28 cellular contexts compared by ENCODE assay signal in genomic region chr6:154567695-154568220, GRCh38. TPM values are rescaled to one million over a fixed set of nuclear protein-coding genes. Genes with fewer than 3 reads are reported as not detected.
DNase-seq lines count a peak whose midpoint lies in the region; ATAC-seq and TF ChIP-seq lines count a peak whose summit lies in the region.
"Had no signal": no experiment of that assay in that cellular context is flagged by ENCODE, and none has a peak within 500 bp of the region (broad histone marks: within the 10 kb centered on the region; RNA-seq: fewer than 3 reads in every experiment).

No MANE protein-coding gene starts in this region.

- no peak for ATAC-seq in GM18873 (IDR thresholded peaks at IDR 0.05; ENCODE audit: low FRiP score, unreplicated experiment)
- ATAC-seq: left lobe of liver had no signal

- H3K4me1 ChIP-seq in transverse colon = peaks cover 0 to 40% (median 22%) of the 10 kb centered on the region in 4 donors
- H3K4me1 ChIP-seq: esophagus muscularis mucosa, SJSA1 had no signal

- TF ChIP-seq CTCF in transverse colon (IDR thresholded peaks at IDR 0.05) = no peak
- TF ChIP-seq CTCF in GM20000 (IDR thresholded peaks at IDR 0.05; ENCODE audit: extremely low read depth, missing control alignments) = no peak

- DNase-seq in NCI-H345 (lab: John Stamatoyannopoulos, UW) (peak; percentile 48), NCI-H345 treated with DMSO at 0.1 percent for 48 hours (lab: John Stamatoyannopoulos, UW; ENCODE audit: unreplicated experiment) (no peak), NCI-H2029 (lab: John Stamatoyannopoulos, UW) (peak; percentile 93), NCI-H748 treated with DMSO at 0.1 percent for 48 hours (lab: John Stamatoyannopoulos, UW) (peak; percentile 95), transverse colon (no peak), GM20000 (ENCODE audit: low spot score) (no peak), HPDE6-E6E7 (ENCODE audit: extremely low spot score) (no peak)
- DNase-seq: activated naive CD4-positive, alpha-beta T cell treated with Interleukin-2 at 50 U/mL for 16 hours; activated T-cell treated with anti-CD3 and anti-CD28 coated beads, Interleukin-2, amount 50 U/mL, for 24 hours; cortex of kidney; DND-41; H7; hippocampal formation; immature natural killer cell; KG1; mesenchymal stem cell; naive B cell; NCI-H2227 treated with DMSO at 0.1 percent for 48 hours; nucleus accumbens; stimulated activated CD4-positive, alpha-beta T cell treated with anti-CD3 and anti-CD28 coated beads, Interleukin-2, amount 100 ng/mL, for 24 hours; T-helper 1 cell; upper lobe of left lung had no signal

- H3K27me3 ChIP-seq in transverse colon = no peaks in the 10 kb centered on the region
- H3K27me3 ChIP-seq: esophagus muscularis mucosa, SJSA1, upper lobe of left lung had no signal

- TF ChIP-seq EP300 in transverse colon (IDR thresholded peaks at IDR 0.05; ENCODE audit: low read depth) = no peak

- in situ Hi-C loops in transverse colon (cut with MboI; ENCODE audit: low pct_ligation_motif_present in 1 of 4, low pct_unique_long_range_greater_than_20kb in 1 of 4, low sequenced_read_pairs in 3 of 4) = no loop called here

- no peaks in the 10 kb centered on the region for H3K36me3 ChIP-seq in transverse colon
- H3K36me3 ChIP-seq: esophagus muscularis mucosa, SJSA1, upper lobe of left lung had no signal

- peak overlapping the region; percentile 28 to 55 (median 54) for H3K27ac ChIP-seq in transverse colon
- H3K27ac ChIP-seq: esophagus muscularis mucosa, SJSA1, upper lobe of left lung had no signal

- H3K9me3 ChIP-seq in transverse colon = no peaks in the 10 kb centered on the region
- H3K9me3 ChIP-seq: esophagus muscularis mucosa, SJSA1, upper lobe of left lung had no signal

- H3K4me3 ChIP-seq in transverse colon = no peak overlapping the region
- H3K4me3 ChIP-seq: esophagus muscularis mucosa, SJSA1, smooth muscle cell, upper lobe of left lung had no signal

- intact Hi-C loops in transverse colon (cut with DNase I; ENCODE audit: low total_unique reads) = no loop called here

- 36 to 58% methylated on average over 5 to 6 of the region's 6 CpGs for WGBS in transverse colon (ENCODE audit: low coverage in 1 of 2), 2 donors

- TF ChIP-seq POLR2A in transverse colon (IDR thresholded peaks at IDR 0.05) = no peak

RNA-seq across cellular contexts. Expression of gene CNKSR3, which starts 57.3 kb away (rescaled TPM):
- total RNA-seq in transverse colon = 10 to 100 TPM in 3 of 4 donors, 1 to 10 TPM in 1; 4.0 to 27.3 (median 16.9) TPM
- total RNA-seq: B cell had no signal

Comparison
In these comparisons a context has a peak if more than half of its experiments do, and no peak if none do; other contexts are left out.
1. DNase-seq: peak in NCI-H345 (single experiment), NCI-H2029 (single experiment) and NCI-H748 treated with DMSO at 0.1 percent for 48 hours (single experiment); none in NCI-H345 treated with DMSO at 0.1 percent for 48 hours (single experiment), transverse colon (single experiment), GM20000 (single experiment) and HPDE6-E6E7 (single experiment).